Comparison of ENCODE assay signal across 14 cellular contexts in the genomic region with DNA sequence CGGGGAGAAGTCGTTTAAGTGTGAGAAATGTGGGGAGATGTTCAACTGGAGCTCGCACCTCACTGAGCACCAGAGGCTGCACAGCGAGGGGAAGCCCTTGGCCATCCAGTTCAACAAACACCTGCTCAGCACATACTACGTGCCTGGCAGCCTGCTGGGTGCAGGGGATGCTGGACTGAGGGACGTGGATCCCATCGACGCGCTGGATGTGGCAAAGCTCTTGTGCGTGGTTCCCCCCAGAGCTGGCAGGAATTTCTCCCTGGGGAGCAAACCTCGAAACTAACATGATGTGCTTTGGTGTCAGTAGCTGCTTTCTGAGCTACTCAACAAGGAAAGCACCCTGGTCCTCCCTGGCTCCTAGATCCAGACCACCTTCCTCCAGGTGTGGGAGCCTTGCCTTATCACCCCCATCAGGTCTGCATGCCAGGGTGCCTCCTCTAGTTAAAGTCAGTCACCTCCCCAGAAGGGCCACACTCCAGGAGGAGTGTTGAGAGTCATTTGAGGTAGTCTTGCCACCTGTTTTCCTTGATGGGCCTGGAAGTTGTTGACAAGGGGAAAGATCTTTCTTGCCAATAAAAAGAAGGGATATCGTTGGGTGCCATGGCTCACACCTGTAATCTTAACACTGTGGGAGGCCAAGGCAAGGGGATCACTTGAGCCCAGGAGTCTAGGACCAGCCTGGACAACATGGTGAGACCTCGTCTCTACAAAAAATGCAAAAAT. TPM values are rescaled to one million over a fixed set of nuclear protein-coding genes. Genes with fewer than 3 reads are reported as not detected.
DNase-seq lines count a peak whose midpoint lies in the region; TF ChIP-seq lines count a peak whose summit lies in the region.
"Had no signal": no experiment of that assay in that cellular context is flagged by ENCODE, and none has a peak within 500 bp of the region (broad histone marks: within the 10 kb centered on the region; RNA-seq: fewer than 3 reads in every experiment).

No MANE protein-coding gene starts in this region.

- CTCF ChIA-PET in activated CD4-positive, alpha-beta memory T cell treated with anti-CD3 and anti-CD28 coated beads, Interleukin-2, amount 10 ng/mL, durations not matched to agents 7 days and 5 days (lab: Charles Lee) = interaction anchor here (1.5 kb wide), 1 partner anchor 11 kb away, joined by 7 read pairs; no protein-coding TSS in a partner anchor

- no peak for TF ChIP-seq CTCF in endodermal cell (conservative IDR thresholded peaks at IDR 0.05)
- no peak for TF ChIP-seq CTCF in spleen (IDR thresholded peaks at IDR 0.05 in 8 of 11, conservative IDR thresholded peaks at IDR 0.05 in 3 of 11)
- no peak for TF ChIP-seq CTCF in esophagus squamous epithelium (IDR thresholded peaks at IDR 0.05)

- peaks cover 66% of the 10 kb centered on the region for H3K36me3 ChIP-seq in BLaER1
- H3K36me3 ChIP-seq in H7 (replicated peaks; ENCODE audit: control insufficient read depth, insufficient read depth, low read length) = peaks cover 18% of the 10 kb centered on the region
- H3K36me3 ChIP-seq in endodermal cell (ENCODE audit: control insufficient read depth, insufficient read depth, low read length) = peaks cover 34% of the 10 kb centered on the region
- H3K36me3 ChIP-seq in spleen = peaks cover 0 to 59% (median 22%) of the 10 kb centered on the region in 6 donors
- H3K36me3 ChIP-seq in esophagus squamous epithelium = peaks cover 0 to 58% (median 17%) of the 10 kb centered on the region in 3 donors

- H3K27ac ChIP-seq in BLaER1 (no peak overlapping the region), endodermal cell (ENCODE audit: low read depth, low read length) (no peak overlapping the region), spleen (no peak overlapping the region), esophagus squamous epithelium (no peak overlapping the region)

- no peaks in the 10 kb centered on the region for H3K4me1 Mint-ChIP-seq in endodermal cell
- H3K4me1 Mint-ChIP-seq in activated CD4-positive, alpha-beta memory T cell treated with anti-CD3 and anti-CD28 coated beads, Interleukin-2, amount 10 ng/mL, durations not matched to agents 7 days and 5 days = peaks cover 9% of the 10 kb centered on the region

- WGBS in endodermal cell (ENCODE audit: insufficient coverage in 1 of 2, insufficient read length in 1 of 2), 2 experiments = 91 to 97% methylated on average over 11 to 13 of the region's 13 CpGs
- 75 to 98% (median 87%) methylated on average over 4 to 13 of the region's 13 CpGs for WGBS in spleen, 5 donors
- WGBS in esophagus squamous epithelium, 2 donors = 90 to 93% methylated on average over 11 of the region's 13 CpGs

- H3K4me2 ChIP-seq in BLaER1 = peak overlapping the region; percentile 59

- POLR2A ChIA-PET in activated CD4-positive, alpha-beta memory T cell treated with anti-CD3 and anti-CD28 coated beads, Interleukin-2, amount 10 ng/mL, durations not matched to agents 7 days and 5 days (lab: Charles Lee) = no interaction called here

- H3K9me3 Mint-ChIP-seq in endodermal cell = no peaks in the 10 kb centered on the region
- H3K9me3 Mint-ChIP-seq in activated CD4-positive, alpha-beta memory T cell treated with anti-CD3 and anti-CD28 coated beads, Interleukin-2, amount 10 ng/mL, durations not matched to agents 7 days and 5 days = no peaks in the 10 kb centered on the region
- H3K9me3 Mint-ChIP-seq: CD8-positive, alpha-beta memory T cell had no signal

- DNase-seq in H7 = peak; percentile 16
- peak; percentile 31 for DNase-seq in endodermal cell
- peak; percentile 64 for DNase-seq in spleen
- no peak for DNase-seq in activated CD4-positive, alpha-beta memory T cell treated with anti-CD3 and anti-CD28 coated beads, Interleukin-2, amount 10 ng/mL, durations not matched to agents 7 days and 5 days
- DNase-seq in esophagus squamous epithelium (lab: John Stamatoyannopoulos, UW) = no peak
- DNase-seq in NCI-H82 (lab: John Stamatoyannopoulos, UW) = no peak
- DNase-seq: BE2C; CD8-positive, alpha-beta memory T cell; DMS79; NCI-H1092; NCI-H2227 treated with DMSO at 0.1 percent for 48 hours; NCI-H526; SIG-M5 had no signal

- no peaks in the 10 kb centered on the region for H3K27me3 Mint-ChIP-seq in endodermal cell (ENCODE audit: insufficient read depth)
- no peaks in the 10 kb centered on the region for H3K27me3 Mint-ChIP-seq in activated CD4-positive, alpha-beta memory T cell treated with anti-CD3 and anti-CD28 coated beads, Interleukin-2, amount 10 ng/mL, durations not matched to agents 7 days and 5 days
- H3K27me3 Mint-ChIP-seq: CD8-positive, alpha-beta memory T cell had no signal

- TF ChIP-seq POLR2A in spleen (IDR thresholded peaks at IDR 0.05) (no peak), esophagus squamous epithelium (IDR thresholded peaks at IDR 0.05) (no peak)

- H3K4me1 ChIP-seq in BLaER1 (peaks cover 26% of the 10 kb centered on the region), endodermal cell (ENCODE audit: control insufficient read depth, insufficient read depth, low read length) (no peaks in the 10 kb centered on the region), spleen (peaks cover 0 to 6% (median 0%) of the 10 kb centered on the region in 6 donors), esophagus squamous epithelium (no peaks in the 10 kb centered on the region)
- H3K4me1 ChIP-seq: BE2C had no signal

- H4K20me1 ChIP-seq in BLaER1 = peaks cover 52% of the 10 kb centered on the region

- H3K27me3 ChIP-seq in BLaER1 = no peaks in the 10 kb centered on the region
- H3K27me3 ChIP-seq in H7 (ENCODE audit: control insufficient read depth, insufficient read depth, low read length) = no peaks in the 10 kb centered on the region
- H3K27me3 ChIP-seq in endodermal cell (ENCODE audit: control insufficient read depth, insufficient read depth, low read length, poor library complexity, severe bottlenecking) = no peaks in the 10 kb centered on the region
- H3K27me3 ChIP-seq in spleen (replicated peaks in 1 of 7) = no peaks in the 10 kb centered on the region
- no peaks in the 10 kb centered on the region for H3K27me3 ChIP-seq in esophagus squamous epithelium
- H3K27me3 ChIP-seq: BE2C had no signal

- H3K27ac Mint-ChIP-seq in endodermal cell = no peak overlapping the region
- no peak overlapping the region for H3K27ac Mint-ChIP-seq in activated CD4-positive, alpha-beta memory T cell treated with anti-CD3 and anti-CD28 coated beads, Interleukin-2, amount 10 ng/mL, durations not matched to agents 7 days and 5 days

- H3K4me3 ChIP-seq in BLaER1 (no peak overlapping the region), H7 (ENCODE audit: insufficient read depth, low read depth, low read length) (no peak overlapping the region), endodermal cell (ENCODE audit: low read length) (no peak overlapping the region), spleen (no peak overlapping the region), esophagus squamous epithelium (no peak overlapping the region)

- H3K9ac ChIP-seq in BLaER1 (no peak overlapping the region), endodermal cell (ENCODE audit: extremely low read depth, low read length, poor library complexity, severe bottlenecking) (no peak overlapping the region)

- H3K36me3 Mint-ChIP-seq in endodermal cell (ENCODE audit: low read depth) = peaks cover 49% of the 10 kb centered on the region
- H3K36me3 Mint-ChIP-seq in activated CD4-positive, alpha-beta memory T cell treated with anti-CD3 and anti-CD28 coated beads, Interleukin-2, amount 10 ng/mL, durations not matched to agents 7 days and 5 days (ENCODE audit: low read depth) = peaks cover 3% of the 10 kb centered on the region

- H3K4me3 Mint-ChIP-seq in endodermal cell = no peak overlapping the region
- H3K4me3 Mint-ChIP-seq in activated CD4-positive, alpha-beta memory T cell treated with anti-CD3 and anti-CD28 coated beads, Interleukin-2, amount 10 ng/mL, durations not matched to agents 7 days and 5 days = no peak overlapping the region
- H3K4me3 Mint-ChIP-seq: CD8-positive, alpha-beta memory T cell had no signal

- H3K9me3 ChIP-seq in BLaER1 (no peaks in the 10 kb centered on the region), endodermal cell (ENCODE audit: control insufficient read depth, low read length) (no peaks in the 10 kb centered on the region), spleen (no peaks in the 10 kb centered on the region), esophagus squamous epithelium (no peaks in the 10 kb centered on the region)
- H3K9me3 ChIP-seq: BE2C had no signal

- intact Hi-C loops in spleen (cut with DNase I; ENCODE audit: low total_unique reads) (no loop called here), esophagus squamous epithelium (cut with DNase I) (no loop called here)

RNA-seq across cellular contexts. Expression of gene ZNF74, which starts 12.9 kb away (rescaled TPM):
- total RNA-seq in H7 (2014; rRNA removed; shearing (Covaris generic)) = 67.5 and 69.6 TPM in 2 replicates
- total RNA-seq in endodermal cell = 10 to 100 TPM; 36.9 to 41.7 TPM
- polyA plus RNA-seq in endodermal cell (2013, experiment 1 of 2) = 31.7 TPM
- 28.7 TPM for polyA plus RNA-seq in endodermal cell (2013, experiment 2 of 2)
- 10 to 100 TPM in 2 of 7 donors, 1 to 10 TPM in 5; 6.2 to 11.7 (median 7.7) TPM for total RNA-seq in spleen
- polyA plus RNA-seq in spleen = 1 to 10 TPM; 3.4 to 5.6 (median 3.5) TPM
- 1 to 10 TPM; 6.1 to 6.2 TPM for total RNA-seq in activated CD4-positive, alpha-beta memory T cell treated with anti-CD3 and anti-CD28 coated beads, Interleukin-2, amount 10 ng/mL, durations not matched to agents 7 days and 5 days
- 10 to 100 TPM in 1 of 4 donors, 1 to 10 TPM in 3; 7.9 to 10.7 (median 9.2) TPM for total RNA-seq in esophagus squamous epithelium

RNA-seq across cellular contexts. Expression of gene SCARF2, which starts 30.8 kb away (rescaled TPM):
- total RNA-seq in H7 (2014; rRNA removed; shearing (Covaris generic)) = 11.5 and 15.0 TPM in 2 replicates
- total RNA-seq in endodermal cell (10 to 100 TPM; 19.8 to 20.3 TPM), spleen (10 to 100 TPM in 5 of 7 donors, 1 to 10 TPM in 2; 7.1 to 18.0 (median 10.6) TPM), esophagus squamous epithelium (1 to 10 TPM; 1.1 to 6.9 (median 2.4) TPM)
- polyA plus RNA-seq in endodermal cell (2013, experiment 1 of 2) = 11.9 TPM
- polyA plus RNA-seq in endodermal cell (2013, experiment 2 of 2) = 12.5 TPM
- polyA plus RNA-seq in spleen = 1 to 10 TPM; 1.1 to 3.0 (median 1.2) TPM
- total RNA-seq in activated CD4-positive, alpha-beta memory T cell treated with anti-CD3 and anti-CD28 coated beads, Interleukin-2, amount 10 ng/mL, durations not matched to agents 7 days and 5 days = 1 to 10 TPM; 1.1 to 1.2 TPM

Comparison
In these comparisons a context has a peak if more than half of its experiments do, and no peak if none do; other contexts are left out.
1. DNase-seq: peak in H7 (single experiment), endodermal cell (single experiment) and spleen (single experiment); none in activated CD4-positive, alpha-beta memory T cell treated with anti-CD3 and anti-CD28 coated beads, Interleukin-2, amount 10 ng/mL, durations not matched to agents 7 days and 5 days (single experiment), esophagus squamous epithelium (single experiment) and NCI-H82 (single experiment).